In genomic region chr3:15271785-15272381, GRCh38 we compare ENCODE assay signal across 9 cellular contexts.
DNase-seq lines count a peak whose midpoint lies in the region; ATAC-seq and TF ChIP-seq lines count a peak whose summit lies in the region.
"Had no signal": no experiment of that assay in that cellular context is flagged by ENCODE, and none has a peak within 500 bp of the region (broad histone marks: within the 10 kb centered on the region; RNA-seq: fewer than 3 reads in every experiment).

No MANE protein-coding gene starts in this region.

- H3K36me3 ChIP-seq in lower lobe of right lung: peaks cover 7% of the 10 kb centered on the region

- ATAC-seq in GM21529 (IDR thresholded peaks at IDR 0.05; ENCODE audit: unreplicated experiment) (peak; percentile 66), lower lobe of right lung (peak; percentile 58 to 81)

- H3K27me3 ChIP-seq in lower lobe of right lung (ENCODE audit: low read depth): no peaks in the 10 kb centered on the region

- DNase-seq in CD1c-positive myeloid dendritic cell (ENCODE audit: extremely low spot score) (peak; percentile 92), NOMO-1 (lab: John Stamatoyannopoulos, UW; ENCODE audit: unreplicated experiment in 2 of 2) (peak; percentile 87 to 95), lower lobe of right lung (peak; percentile 80), NCI-H2081 (lab: John Stamatoyannopoulos, UW) (no peak), NCI-H748 treated with DMSO at 0.1 percent for 48 hours (lab: John Stamatoyannopoulos, UW) (no peak)
- DNase-seq in activated T-cell treated with anti-CD3 and anti-CD28 coated beads, Interleukin-2, amount 50 U/mL, for 48 hours: peak; percentile 80 to 81
- DNase-seq in stimulated activated naive CD4-positive, alpha-beta T cell (lab: John Stamatoyannopoulos, UW): peak; percentile 73 to 91 (median 84)

- no peak for TF ChIP-seq CTCF in lower lobe of right lung (IDR thresholded peaks at IDR 0.05)

- H3K4me3 ChIP-seq in lower lobe of right lung: no peak overlapping the region

- intact Hi-C loops in lower lobe of right lung (cut with DNase I): no loop called here

- H3K27ac ChIP-seq in lower lobe of right lung: peak overlapping the region; percentile 67
- H3K27ac ChIP-seq: VCaP had no signal

- H3K9me3 ChIP-seq in lower lobe of right lung: no peaks in the 10 kb centered on the region

- peaks cover 73% of the 10 kb centered on the region for H3K4me1 ChIP-seq in lower lobe of right lung

Comparison
In these comparisons a context has a peak if more than half of its experiments do, and no peak if none do; other contexts are left out.
1. DNase-seq: peak in CD1c-positive myeloid dendritic cell (single experiment), NOMO-1 (2 of 2), activated T-cell treated with anti-CD3 and anti-CD28 coated beads, Interleukin-2, amount 50 U/mL, for 48 hours (2 of 2), lower lobe of right lung (single experiment) and stimulated activated naive CD4-positive, alpha-beta T cell (6 of 6); none in NCI-H2081 (0 of 2) and NCI-H748 treated with DMSO at 0.1 percent for 48 hours (single experiment).